Comparison of ENCODE assay signal across 8 cellular contexts in the genomic region with DNA sequence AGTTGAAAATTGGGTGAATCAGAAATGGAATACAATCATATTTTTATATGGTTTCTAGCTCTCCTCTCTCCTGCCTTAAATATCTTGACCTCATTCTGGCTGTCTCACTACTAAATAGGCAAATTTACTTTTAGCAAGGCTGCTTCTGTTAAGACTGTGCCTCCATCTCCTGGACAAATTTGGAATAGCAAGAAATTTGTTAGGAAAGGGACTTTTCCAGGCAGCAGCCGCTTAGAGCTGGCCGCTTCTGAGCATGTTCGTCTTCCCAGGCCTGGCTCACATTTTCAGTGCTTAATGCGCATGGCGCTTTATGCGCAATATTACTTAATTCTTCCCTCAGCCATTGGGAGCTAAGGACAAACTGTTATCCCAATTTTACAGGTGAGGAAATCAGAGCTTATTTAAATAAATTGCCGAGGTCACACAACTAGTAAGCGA. TPM values are rescaled to one million over a fixed set of nuclear protein-coding genes. Genes with fewer than 3 reads are reported as not detected.
DNase-seq lines count a peak whose midpoint lies in the region; ATAC-seq, FAIRE-seq and TF ChIP-seq lines count a peak whose summit lies in the region.

No MANE protein-coding gene starts in this region.

- POLR2A ChIA-PET in A673 (lab: Charles Lee; ENCODE audit: low non-redundant PET), result interaction anchor here (0.6 kb wide), 2 partner anchors 8 to 246 kb away, joined by 3 to 7 read pairs; no protein-coding TSS in a partner anchor

- H4K20me1 ChIP-seq in keratinocyte (ENCODE audit: control insufficient read depth, extremely low read depth, insufficient read depth, low read length) (no peaks in the 10 kb centered on the region), smooth muscle cell (ENCODE audit: low read depth) (no peaks in the 10 kb centered on the region)

- 30% methylated on average over 8 of the region's 8 CpGs for WGBS in smooth muscle cell (ENCODE audit: low lambda C conversion rate)

- peak overlapping the region; percentile 22 for H3K27ac Mint-ChIP-seq in chondrocyte (ENCODE audit: unreplicated experiment)

- no peak overlapping the region for H3K4me3 Mint-ChIP-seq in chondrocyte (ENCODE audit: unreplicated experiment)

- peak; percentile 91 for DNase-seq in A673 (ENCODE audit: low spot score)
- DNase-seq in GM06990 (ENCODE audit: extremely low read depth, insufficient read length), result no peak
- DNase-seq in NCI-H1694 (lab: John Stamatoyannopoulos, UW), result peak; percentile 84
- DNase-seq in T-helper 1 cell, result peak in 3 of 5 donors; percentile 17 to 50 (median 36)
- DNase-seq in chondrocyte (ENCODE audit: low spot score), result no peak
- no peak for DNase-seq in keratinocyte (ENCODE audit: low read depth, low spot score)
- DNase-seq in smooth muscle cell (lab: John Stamatoyannopoulos, UW; ENCODE audit: unreplicated experiment), result peak; percentile 3

- peaks cover 3% of the 10 kb centered on the region for H3K9me3 Mint-ChIP-seq in chondrocyte (ENCODE audit: low read depth)

- peaks cover 32% of the 10 kb centered on the region for H3K4me1 Mint-ChIP-seq in chondrocyte (ENCODE audit: low read depth)

- no peaks in the 10 kb centered on the region for H3K9me1 ChIP-seq in keratinocyte (ENCODE audit: control insufficient read depth, extremely low read depth, insufficient read depth, low read length)

- H3K79me2 ChIP-seq in keratinocyte (ENCODE audit: control insufficient read depth, insufficient read depth, low read length) (peaks cover 37% of the 10 kb centered on the region), smooth muscle cell (ENCODE audit: low read depth) (peaks cover 13% of the 10 kb centered on the region)

- H3K36me3 ChIP-seq in A673 (ENCODE audit: insufficient read depth, low read length, poor library complexity, severe bottlenecking) (peaks cover 16% of the 10 kb centered on the region), GM06990 (ENCODE audit: control insufficient read depth, insufficient read depth, low read length) (peaks cover 5% of the 10 kb centered on the region; the same call in 1 of the 2 replicates), keratinocyte (ENCODE audit: control insufficient read depth in 2 of 2, extremely low read depth in 1 of 2, insufficient read depth in 2 of 2, low read length in 2 of 2) (peaks cover 5 to 7% of the 10 kb centered on the region in 2 experiments), smooth muscle cell (ENCODE audit: low read depth) (peaks cover 4% of the 10 kb centered on the region)

- H3K36me3 Mint-ChIP-seq in chondrocyte (ENCODE audit: low read depth), result peaks cover 10% of the 10 kb centered on the region

- H3F3A ChIP-seq in smooth muscle cell (ENCODE audit: low read depth), result no peaks in the 10 kb centered on the region

- ATAC-seq in GM19463 (IDR thresholded peaks at IDR 0.05; ENCODE audit: unreplicated experiment), result no peak

- H3K27ac ChIP-seq in A673 (ENCODE audit: low read depth, low read length, poor library complexity, severe bottlenecking) (no peak overlapping the region), keratinocyte (ENCODE audit: control insufficient read depth, insufficient read depth, low read length) (peak overlapping the region; percentile 95), smooth muscle cell (ENCODE audit: low read depth) (peak overlapping the region; percentile 20)

- H3K4me1 ChIP-seq in A673 (ENCODE audit: insufficient read depth, low read length, poor library complexity, severe bottlenecking) (peaks cover 19% of the 10 kb centered on the region), keratinocyte (ENCODE audit: control insufficient read depth, extremely low read depth, insufficient read depth, low read length) (peaks cover 37% of the 10 kb centered on the region), smooth muscle cell (ENCODE audit: low read depth) (peaks cover 12% of the 10 kb centered on the region)

- peak; percentile 82 for TF ChIP-seq CTCF in A673 (conservative IDR thresholded peaks at IDR 0.05; ENCODE audit: low read depth, low read length)
- peak; percentile 68 for TF ChIP-seq CTCF in GM06990 (IDR thresholded peaks at IDR 0.05; ENCODE audit: insufficient read depth, low read length, poor library complexity, severe bottlenecking)
- peak; percentile 95 for TF ChIP-seq CTCF in chondrocyte (IDR thresholded peaks at IDR 0.05)
- TF ChIP-seq CTCF in keratinocyte (optimal IDR thresholded peaks at IDR 0.05 in 1 of 3, IDR thresholded peaks at IDR 0.05 in 1 of 3, conservative IDR thresholded peaks at IDR 0.05 in 1 of 3; ENCODE audit: extremely low read depth in 1 of 3, insufficient read depth in 2 of 3, low read length in 3 of 3), result peak; percentile 57 to 78 (median 73)
- peak; percentile 91 for TF ChIP-seq CTCF in smooth muscle cell (IDR thresholded peaks at IDR 0.05; ENCODE audit: borderline replicate concordance, insufficient read depth, poor library complexity, severe bottlenecking)

- H3K27me3 Mint-ChIP-seq in chondrocyte (ENCODE audit: low read depth), result no peaks in the 10 kb centered on the region

- peak overlapping the region; percentile 97 for H3K4me2 ChIP-seq in keratinocyte (ENCODE audit: control insufficient read depth, extremely low read depth, insufficient read depth, low read depth, low read length)
- peak overlapping the region; percentile 97 for H3K4me2 ChIP-seq in smooth muscle cell

- intact Hi-C loops in A673 (cut with micrococcal nuclease; ENCODE audit: unreplicated experiment), result loop anchor here (1.0 to 10.0 kb wide), 4 partner anchors 49 to 521 kb away; no protein-coding TSS in a partner anchor

- dilution Hi-C loops in keratinocyte (cut with MboI; ENCODE audit: extremely low pct_ligation_motif_present, low sequenced_read_pairs), result no loop called here

- H3K9me3 ChIP-seq in A673 (ENCODE audit: low read depth, low read length, poor library complexity, severe bottlenecking), result no peaks in the 10 kb centered on the region
- H3K9me3 ChIP-seq in keratinocyte (ENCODE audit: control insufficient read depth, low read depth, low read length), result no peaks in the 10 kb centered on the region
- no peaks in the 10 kb centered on the region for H3K9me3 ChIP-seq in smooth muscle cell (replicated peaks; ENCODE audit: low read depth)

- H3K9ac ChIP-seq in keratinocyte (ENCODE audit: control insufficient read depth, extremely low read depth, insufficient read depth, low read length) (peak overlapping the region; percentile 98), smooth muscle cell (ENCODE audit: low read depth) (no peak overlapping the region)

- peak; percentile 49 for FAIRE-seq in keratinocyte (lab: Jason Lieb, UNC)

- CTCF ChIA-PET in A673 (lab: Charles Lee), result interaction anchor here (0.6 to 2.1 kb wide), 16 partner anchors 10 to 518 kb away, joined by 3 to 24 read pairs (median 5); no protein-coding TSS in a partner anchor

- H3K27me3 ChIP-seq in A673 (replicated peaks; ENCODE audit: insufficient read depth, low read depth, low read length, poor library complexity) (no peaks in the 10 kb centered on the region), GM06990 (replicated peaks; ENCODE audit: control insufficient read depth, insufficient read depth, low read length) (no peaks in the 10 kb centered on the region), keratinocyte (ENCODE audit: control insufficient read depth, extremely low read depth, insufficient read depth, low read length) (no peaks in the 10 kb centered on the region), smooth muscle cell (ENCODE audit: low read depth) (no peaks in the 10 kb centered on the region)

- H2AFZ ChIP-seq in keratinocyte (ENCODE audit: control insufficient read depth, low read length) (no peak overlapping the region), smooth muscle cell (ENCODE audit: low read depth) (peak overlapping the region; percentile 73)

- H3K4me3 ChIP-seq in A673 (ENCODE audit: low read depth, low read length, poor library complexity, severe bottlenecking) (peak overlapping the region; percentile 91), GM06990 (replicated peaks; ENCODE audit: low read depth, low read length) (peak overlapping the region; percentile 98), keratinocyte (ENCODE audit: control insufficient read depth in 2 of 3, extremely low read depth in 1 of 3, insufficient read depth in 2 of 3, low read depth in 1 of 3, low read length in 3 of 3) (no peak overlapping the region), smooth muscle cell (no peak overlapping the region)

- BruUV-seq in A673 (replicated peaks; lab: Mats Ljungman, UMichigan), result no TSS peak

RNA-seq across cellular contexts. Expression of a gene that starts 1.7 kb away (rescaled TPM):
- total RNA-seq in A673 (2021) (36.9 and 38.3 TPM in 2 replicates), chondrocyte (33.4 to 34.4 TPM (median 33.7 TPM) in 3 replicates), smooth muscle cell (15.3 and 15.6 TPM in 2 replicates)
- polyA plus RNA-seq in keratinocyte (20.8 to 25.7 TPM (median 23.0 TPM) in 3 replicates), smooth muscle cell (2.4 and 4.3 TPM in 2 replicates)
- polyA plus RNA-seq in keratinocyte (2011; ENCODE audit: low read depth), result 1.5 TPM
- 23.0 and 25.0 TPM in 2 replicates for polyA plus RNA-seq in keratinocyte (2011; cell fraction: cytosol; rRNA removed)
- polyA plus RNA-seq in keratinocyte (2011; cell fraction: nucleus; rRNA removed), result 27.1 and 31.4 TPM in 2 replicates
- polyA plus RNA-seq in keratinocyte (2012; ENCODE audit: low replicate concordance), result 9.4 and 31.3 TPM in 2 replicates
- 36.8 to 71.0 TPM (median 38.8 TPM) in 3 replicates for polyA minus RNA-seq in keratinocyte
- polyA minus RNA-seq in keratinocyte (2011; cell fraction: cytosol; rRNA and poly(A)+ RNA removed), result 22.3 TPM
- 13.1 and 20.6 TPM in 2 replicates for polyA minus RNA-seq in keratinocyte (2011; cell fraction: nucleus; rRNA and poly(A)+ RNA removed)

RNA-seq across cellular contexts. Expression of a gene that starts 34.5 kb away (rescaled TPM):
- total RNA-seq in A673 (2021) (3.0 and 3.1 TPM in 2 replicates), chondrocyte (1.2 to 1.4 TPM (median 1.2 TPM) in 3 replicates), smooth muscle cell (0.40 and 1.8 TPM in 2 replicates)
- polyA plus RNA-seq in keratinocyte (0.35 to 0.49 TPM (median 0.41 TPM) in 3 replicates), smooth muscle cell (0.26 and 0.55 TPM in 2 replicates)
- 0.24 TPM for polyA plus RNA-seq in keratinocyte (2011; ENCODE audit: low read depth)
- 0.42 and 0.43 TPM in 2 replicates for polyA plus RNA-seq in keratinocyte (2011; cell fraction: cytosol; rRNA removed)
- 0.65 and 1.5 TPM in 2 replicates for polyA plus RNA-seq in keratinocyte (2011; cell fraction: nucleus; rRNA removed)
- 0.24 and 0.51 TPM in 2 replicates for polyA plus RNA-seq in keratinocyte (2012; ENCODE audit: low replicate concordance)
- polyA minus RNA-seq in keratinocyte, result 0.76 to 0.86 TPM in 2 of 3 replicates, not detected in the other
- not detected for polyA minus RNA-seq in keratinocyte (2011; cell fraction: cytosol; rRNA and poly(A)+ RNA removed)
- 0.93 and 1.2 TPM in 2 replicates for polyA minus RNA-seq in keratinocyte (2011; cell fraction: nucleus; rRNA and poly(A)+ RNA removed)

RNA-seq across cellular contexts. Expression of a gene that starts 51.7 kb away (rescaled TPM):
- total RNA-seq in A673 (2021) (63.6 and 63.8 TPM in 2 replicates), chondrocyte (49.6 to 74.4 TPM (median 68.2 TPM) in 3 replicates), smooth muscle cell (15.4 and 28.6 TPM in 2 replicates)
- polyA plus RNA-seq in keratinocyte (22.5 to 50.2 TPM (median 27.9 TPM) in 3 replicates), smooth muscle cell (3.1 and 9.5 TPM in 2 replicates)
- 17.8 TPM for polyA plus RNA-seq in keratinocyte (2011; ENCODE audit: low read depth)
- 21.5 and 22.1 TPM in 2 replicates for polyA plus RNA-seq in keratinocyte (2011; cell fraction: cytosol; rRNA removed)
- polyA plus RNA-seq in keratinocyte (2011; cell fraction: nucleus; rRNA removed), result 128 and 137 TPM in 2 replicates
- 12.1 and 50.2 TPM in 2 replicates for polyA plus RNA-seq in keratinocyte (2012; ENCODE audit: low replicate concordance)
- 35.6 to 129 TPM (median 77.2 TPM) in 3 replicates for polyA minus RNA-seq in keratinocyte
- polyA minus RNA-seq in keratinocyte (2011; cell fraction: cytosol; rRNA and poly(A)+ RNA removed), result 19.6 TPM
- polyA minus RNA-seq in keratinocyte (2011; cell fraction: nucleus; rRNA and poly(A)+ RNA removed), result 57.6 and 129 TPM in 2 replicates

Comparison
In these comparisons a context has a peak if more than half of its experiments do, and no peak if none do; other contexts are left out.
1. DNase-seq: peak in A673 (single experiment), NCI-H1694 (single experiment), T-helper 1 cell (3 of 5) and smooth muscle cell (single experiment); none in GM06990 (single experiment), chondrocyte (single experiment) and keratinocyte (single experiment).
2. H3K4me3 ChIP-seq: peak in A673 (single experiment) and GM06990 (single experiment); none in keratinocyte (0 of 3) and smooth muscle cell (single experiment).
3. Peak in every context shown above with its lines, with median percentiles within 50 percentile points of each other: CTCF ChIP-seq.